In the genomic region with DNA sequence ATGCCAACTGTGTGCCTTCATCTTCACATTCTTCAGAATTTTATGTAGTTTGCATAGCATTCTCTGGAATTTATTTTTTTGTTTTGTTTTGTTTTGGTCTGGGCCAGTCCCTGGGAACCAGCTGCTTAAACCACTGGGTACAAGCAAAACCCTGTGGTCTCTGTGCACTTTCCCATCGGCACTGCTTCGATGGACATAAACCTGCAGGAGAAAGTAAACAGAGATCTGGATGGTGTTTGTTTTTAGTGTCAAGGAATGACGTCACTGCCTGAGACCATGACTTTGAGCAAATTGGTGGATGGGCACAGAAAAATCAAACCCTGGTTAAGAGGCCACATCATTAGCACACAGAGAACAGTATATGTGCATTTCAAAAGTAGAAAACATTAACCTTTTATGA, we compare ENCODE assay signal across 14 cellular contexts.
A peak's percentile ranks its signal among the peaks of the same experiment; 100 is the strongest.
DNase-seq lines count a peak whose midpoint lies in the region; ATAC-seq and TF ChIP-seq lines count a peak whose summit lies in the region.
"Had no signal": no experiment of that assay in that cellular context is flagged by ENCODE, and none has a peak within 500 bp of the region (broad histone marks: within the 10 kb centered on the region; RNA-seq: fewer than 3 reads in every experiment).

No MANE protein-coding gene starts in this region.

- ATAC-seq in GM19023 (IDR thresholded peaks at IDR 0.05; ENCODE audit: unreplicated experiment): no peak
- ATAC-seq in GM21423 (IDR thresholded peaks at IDR 0.05; ENCODE audit: unreplicated experiment): no peak
- no peak for ATAC-seq in HG02623 (IDR thresholded peaks at IDR 0.05; ENCODE audit: unreplicated experiment)
- ATAC-seq: gastrocnemius medialis, HCT116 had no signal

- H3K4me3 ChIP-seq in skeletal muscle satellite cell (ENCODE audit: low read length): no peak overlapping the region
- H3K4me3 ChIP-seq: gastrocnemius medialis, upper lobe of left lung had no signal

- no peaks in the 10 kb centered on the region for H3K27me3 ChIP-seq in skeletal muscle satellite cell (ENCODE audit: control insufficient read depth, insufficient read depth, low read length)
- H3K27me3 ChIP-seq: gastrocnemius medialis, upper lobe of left lung had no signal

- DNase-seq in HCEC 1CT (peak; percentile 10), SHP77 treated with DMSO at 0.1 percent for 48 hours (lab: John Stamatoyannopoulos, UW) (peak; percentile 76), fibroblast of gingiva (ENCODE audit: low read depth) (peak; percentile 97), GM10266 (ENCODE audit: extremely low spot score) (no peak)
- DNase-seq: activated CD4-positive, alpha-beta T cell treated with anti-CD3 and anti-CD28 coated beads, Interleukin-2, amount 50 U/mL, for 48 hours; activated naive CD4-positive, alpha-beta T cell; gastrocnemius medialis; NCI-H187 treated with DMSO at 0.1 percent for 48 hours; upper lobe of left lung had no signal

- H3K4me1 ChIP-seq in skeletal muscle satellite cell (ENCODE audit: control insufficient read depth, insufficient read depth, low read length): peaks cover 12% of the 10 kb centered on the region

- peak overlapping the region; percentile 70 for H3K9ac ChIP-seq in skeletal muscle satellite cell (ENCODE audit: low read depth, low read length)

- H3K4me2 ChIP-seq in skeletal muscle satellite cell (ENCODE audit: low read length): peak overlapping the region; percentile 14

- no peaks in the 10 kb centered on the region for H3K36me3 ChIP-seq in skeletal muscle satellite cell (ENCODE audit: insufficient read depth, low read length)
- H3K36me3 ChIP-seq: gastrocnemius medialis, upper lobe of left lung had no signal

- peaks cover 3% of the 10 kb centered on the region for H3K9me3 ChIP-seq in skeletal muscle satellite cell (replicated peaks; ENCODE audit: low read length)
- H3K9me3 ChIP-seq: gastrocnemius medialis, upper lobe of left lung had no signal

- no peak for TF ChIP-seq CTCF in GM10266 (IDR thresholded peaks at IDR 0.05; ENCODE audit: control insufficient read depth, insufficient read depth, low read depth, missing control alignments)
